ENCODE assay signal across 8 cellular contexts in the genomic region with DNA sequence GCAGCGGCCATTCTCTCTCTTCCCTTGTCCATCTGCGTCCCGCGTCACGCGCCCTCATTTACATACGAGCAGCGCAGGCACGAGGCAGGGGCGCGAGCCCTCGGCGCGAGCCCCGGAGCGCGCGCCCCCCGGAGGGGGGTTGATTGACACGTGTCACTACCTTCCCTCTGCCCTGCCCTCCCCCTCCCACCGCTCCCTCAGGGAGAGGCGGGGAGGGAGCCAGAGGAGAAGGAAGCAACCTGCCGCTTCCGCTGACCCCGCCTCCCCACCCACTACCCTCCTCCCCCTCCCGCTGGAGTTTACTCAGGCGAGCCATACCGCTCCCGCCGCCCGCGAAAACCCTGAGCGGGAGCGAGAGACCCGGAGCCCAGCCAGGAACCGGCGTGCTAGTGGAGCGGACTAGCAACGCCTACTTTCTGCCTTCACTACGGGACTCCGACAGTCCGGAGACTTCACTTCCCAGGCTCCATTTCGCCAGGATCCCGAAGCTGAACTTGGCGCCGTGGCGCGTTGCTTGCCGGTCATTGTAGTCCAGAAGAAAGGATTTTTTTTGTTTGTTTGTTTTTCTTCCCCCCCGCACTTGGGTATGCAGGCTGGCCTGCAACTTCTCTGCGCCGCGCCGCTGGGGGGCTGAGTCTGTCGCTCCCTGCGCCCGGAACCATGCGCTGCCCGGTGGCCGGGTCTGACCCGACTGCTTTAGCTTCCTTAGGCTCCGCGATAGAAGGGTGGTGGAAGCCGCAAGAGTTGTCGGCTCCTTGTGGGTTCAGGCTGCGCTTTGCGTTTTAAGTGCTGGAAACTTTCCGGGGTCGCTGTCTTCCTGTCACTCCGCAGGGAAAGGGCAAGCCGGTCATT. TPM values are rescaled to one million over a fixed set of nuclear protein-coding genes. Genes with fewer than 3 reads are reported as not detected.
DNase-seq lines count a peak whose midpoint lies in the region; ATAC-seq and TF ChIP-seq lines count a peak whose summit lies in the region.

A gene (minus strand): TSS at position 36 of the 852 bp plus-strand sequence. CDS start 4 bp downstream, at position 32.

- H3K36me3 ChIP-seq in heart right ventricle (no peaks in the 10 kb centered on the region), upper lobe of left lung (no peaks in the 10 kb centered on the region)

- peak in 1 of 4 donors; percentile 72 for TF ChIP-seq POLR2A in upper lobe of left lung (IDR thresholded peaks at IDR 0.05)

- intact Hi-C loops in heart right ventricle (cut with DNase I) (loop anchor here in 7 of 10 donors (1.0 to 10.0 kb wide), 6 partner anchors 197 to 217 kb away; a partner anchor contains a TSS), posterior cingulate gyrus (cut with DNase I) (loop anchor here (5.0 kb wide), 2 partner anchors 210 to 570 kb away; a partner anchor contains a TSS)

- TF ChIP-seq CTCF in GM12874 (IDR thresholded peaks at IDR 0.05; ENCODE audit: insufficient read depth, low read depth, low read length) (peak; percentile 39), heart right ventricle (IDR thresholded peaks at IDR 0.05) (peak in 4 of 9 donors; percentile 14 to 23 (median 20)), upper lobe of left lung (IDR thresholded peaks at IDR 0.05) (peak in 3 of 6 experiments; percentile 8 to 33 (median 23))

- WGBS in heart right ventricle, 2 donors = 0 to 1% methylated on average over 68 to 71 of the region's 71 CpGs
- 0 to 1% methylated on average over 46 to 71 of the region's 71 CpGs for WGBS in upper lobe of left lung, 2 donors

- TF ChIP-seq EP300 in upper lobe of left lung (IDR thresholded peaks at IDR 0.05) = peak in 1 of 4 donors; percentile 33

- H3K4me3 ChIP-seq in heart right ventricle (peak within 1 kb of the TSS; percentile 74 to 98 (median 91)), upper lobe of left lung (peak within 1 kb of the TSS; percentile 67 to 96 (median 93))

- no peaks in the 10 kb centered on the region for H3K27me3 ChIP-seq in heart right ventricle
- H3K27me3 ChIP-seq in upper lobe of left lung = no peaks in the 10 kb centered on the region

- H3K4me1 ChIP-seq in heart right ventricle = peaks cover 0 to 20% (median 14%) of the 10 kb centered on the region in 9 donors
- H3K4me1 ChIP-seq in upper lobe of left lung = peaks cover 6 to 19% (median 9%) of the 10 kb centered on the region in 4 donors

- DNase-seq in NCI-H1436 (lab: John Stamatoyannopoulos, UW) (peak; percentile 78), T follicular helper cell (ENCODE audit: low read depth) (peak; percentile 79), amniotic epithelial cell (ENCODE audit: low read depth) (peak; percentile 97), heart right ventricle (peak; percentile 90 to 93), posterior cingulate gyrus (peak; percentile 82 to 99 (median 92)), upper lobe of left lung (peak; percentile 94 to 97)

- ATAC-seq in HG02798 (IDR thresholded peaks at IDR 0.05; ENCODE audit: poor library complexity, unreplicated experiment) (peak; percentile 78), heart right ventricle (peak; percentile 91 to 97 (median 96)), upper lobe of left lung (ENCODE audit: low FRiP score in 2 of 2) (peak; percentile 95 to 97)

- H3K27ac ChIP-seq in heart right ventricle = peak within 1 kb of the TSS; percentile 87 to 98 (median 94)
- peak within 1 kb of the TSS; percentile 90 to 96 (median 90) for H3K27ac ChIP-seq in upper lobe of left lung

- H3K9me3 ChIP-seq in heart right ventricle = no peaks in the 10 kb centered on the region
- no peaks in the 10 kb centered on the region for H3K9me3 ChIP-seq in upper lobe of left lung

RNA-seq across cellular contexts. Expression of the gene that starts here (rescaled TPM):
- total RNA-seq in heart right ventricle (10 to 100 TPM in 2 of 10 donors, 1 to 10 TPM in 8; 4.1 to 11.1 (median 7.2) TPM), upper lobe of left lung (10 to 100 TPM; 12.5 to 33.5 (median 19.6) TPM)
- 1 to 10 TPM; 1.7 to 1.8 TPM for polyA plus RNA-seq in heart right ventricle

Comparison
In these comparisons a context has a peak if more than half of its experiments do, and no peak if none do; other contexts are left out.
1. Peak in every context shown above with its lines: DNase-seq, ATAC-seq, H3K4me3 ChIP-seq and H3K27ac ChIP-seq.